ENCODE assay signal across 10 cellular contexts in the genomic region with DNA sequence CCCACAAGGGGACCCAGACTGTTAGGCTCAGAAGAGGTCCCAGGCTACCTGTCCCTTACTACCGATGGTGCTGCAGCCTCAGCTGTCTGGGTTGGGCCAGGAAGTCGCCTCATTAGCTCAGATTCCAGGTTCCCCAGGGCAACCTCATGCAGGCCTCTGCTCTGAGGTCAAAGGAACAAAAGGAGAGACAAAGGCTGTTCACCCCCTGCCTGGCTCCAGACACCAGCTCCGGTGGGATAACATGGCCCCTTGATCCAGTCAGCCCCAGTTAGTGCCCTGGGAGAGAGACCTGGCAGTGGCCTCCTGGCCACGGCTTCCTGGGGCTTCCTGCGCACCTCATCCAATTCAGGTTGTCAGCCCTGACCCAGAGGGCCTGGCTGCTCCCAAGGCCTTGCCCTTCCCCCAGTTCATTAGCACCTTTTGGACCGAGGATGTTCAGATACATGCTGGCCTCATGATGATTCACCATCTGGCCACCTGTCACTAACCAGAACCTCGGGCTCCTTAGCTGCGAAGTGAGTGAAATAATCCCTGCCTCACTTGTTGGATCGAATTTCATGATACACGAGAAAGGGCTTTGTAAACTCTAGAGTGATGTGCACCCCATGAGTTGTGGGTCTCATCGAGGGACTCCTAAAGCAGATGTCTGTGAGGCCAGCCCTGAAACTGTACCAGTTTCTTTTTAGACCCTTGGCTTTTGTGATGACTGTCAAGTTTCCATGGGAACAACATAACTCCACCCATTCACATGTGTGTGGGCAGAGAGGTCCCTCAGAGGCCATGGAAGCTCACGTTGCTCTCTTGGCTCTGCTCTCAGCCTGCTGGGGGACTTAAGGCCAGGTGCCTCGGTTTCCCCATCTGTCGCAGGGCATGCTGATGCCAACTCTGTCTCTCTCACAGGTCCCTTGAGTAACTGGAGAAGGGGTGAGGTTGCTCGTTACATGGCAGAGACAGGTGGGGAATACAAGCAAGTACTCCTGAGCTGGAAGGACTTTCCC.
A peak's percentile ranks its signal among the peaks of the same experiment; 100 is the strongest.
DNase-seq lines count a peak whose midpoint lies in the region; ATAC-seq, FAIRE-seq and TF ChIP-seq lines count a peak whose summit lies in the region.
"Had no signal": no experiment of that assay in that cellular context is flagged by ENCODE, and none has a peak within 500 bp of the region (broad histone marks: within the 10 kb centered on the region; RNA-seq: fewer than 3 reads in every experiment).

No MANE protein-coding gene starts in this region.

- no peak for TF ChIP-seq RAD21 in GM12878 (IDR thresholded peaks at IDR 0.05; ENCODE audit: insufficient read depth, low read depth, low read length)

- no peak overlapping the region for H3K9ac ChIP-seq in GM12878 (ENCODE audit: control insufficient read depth, insufficient read depth, low read length)

- RAD21 ChIA-PET in GM12878 (lab: Charles Lee; ENCODE audit: unreplicated experiment), result interaction anchor here (1.5 kb wide), 1 partner anchor 14 kb away, joined by 4 read pairs; no protein-coding TSS in a partner anchor

- TF ChIP-seq POLR2A in GM12878 (IDR thresholded peaks at IDR 0.05; ENCODE audit: low read depth, low read length) (no peak), spleen (IDR thresholded peaks at IDR 0.05) (no peak)

- H3K36me3 ChIP-seq in GM12878 (ENCODE audit: control insufficient read depth in 2 of 2, insufficient read depth in 2 of 2, low read length in 1 of 2) (no peaks in the 10 kb centered on the region), spleen (no peaks in the 10 kb centered on the region), osteoblast (ENCODE audit: insufficient read depth, low read length) (no peaks in the 10 kb centered on the region)

- BruUV-seq in GM12878 (replicated peaks; lab: Mats Ljungman, UMichigan), result no TSS peak

- intact Hi-C loops in GM12878 (cut with micrococcal nuclease; ENCODE audit: unreplicated experiment), result no loop called here
- intact Hi-C loops in spleen (cut with DNase I; ENCODE audit: low total_unique reads), result no loop called here
- intact Hi-C loops in activated naive CD4-positive, alpha-beta T cell treated with anti-CD3 and anti-CD28 coated beads for 36 hours (cut with micrococcal nuclease), result no loop called here

- in situ Hi-C loops in GM12878 (cut with MboI), result no loop called here

- H3K4me3 Mint-ChIP-seq in activated naive CD8-positive, alpha-beta T cell treated with anti-CD3 and anti-CD28 coated beads, Interleukin-2, amount 50 U/mL, for 24 hours, result no peak overlapping the region
- no peak overlapping the region for H3K4me3 Mint-ChIP-seq in activated naive CD8-positive, alpha-beta T cell treated with anti-CD3 and anti-CD28 coated beads for 36 hours
- no peak overlapping the region for H3K4me3 Mint-ChIP-seq in progenitor cell of endocrine pancreas (ENCODE audit: low read depth)
- H3K4me3 Mint-ChIP-seq in activated naive CD4-positive, alpha-beta T cell treated with anti-CD3 and anti-CD28 coated beads for 36 hours, result no peak overlapping the region

- no peak for TF ChIP-seq CTCF in GM12878 (IDR thresholded peaks at IDR 0.05 in 2 of 3, conservative IDR thresholded peaks at IDR 0.05 in 1 of 3; ENCODE audit: control insufficient read depth in 2 of 3, extremely low read depth in 1 of 3, insufficient read depth in 1 of 3, low read depth in 3 of 3, low read length in 3 of 3)
- no peak for TF ChIP-seq CTCF in spleen (IDR thresholded peaks at IDR 0.05 in 8 of 11, conservative IDR thresholded peaks at IDR 0.05 in 3 of 11)
- TF ChIP-seq CTCF in osteoblast (IDR thresholded peaks at IDR 0.05; ENCODE audit: extremely low read depth, low read depth, low read length), result no peak
- TF ChIP-seq CTCF in progenitor cell of endocrine pancreas (IDR thresholded peaks at IDR 0.05; ENCODE audit: unreplicated experiment), result no peak

- H3K79me2 ChIP-seq in GM12878 (ENCODE audit: control insufficient read depth, insufficient read depth, low read length) (no peaks in the 10 kb centered on the region), osteoblast (ENCODE audit: insufficient read depth, low read length) (no peaks in the 10 kb centered on the region)

- H3K9me3 ChIP-seq in GM12878 (replicated peaks; ENCODE audit: control insufficient read depth, insufficient read depth, low read length), result no peaks in the 10 kb centered on the region; the same call in 2 of the 3 replicates
- H3K9me3 ChIP-seq in spleen, result peaks cover 0 to 21% (median 11%) of the 10 kb centered on the region in 8 donors
- H3K9me3 ChIP-seq in osteoblast (ENCODE audit: low read depth, low read length), result no peaks in the 10 kb centered on the region

- H3K27ac ChIP-seq in GM12878 (ENCODE audit: control insufficient read depth, insufficient read depth), result no peak overlapping the region
- no peak overlapping the region for H3K27ac ChIP-seq in spleen
- no peak overlapping the region for H3K27ac ChIP-seq in osteoblast (ENCODE audit: low read depth, low read length)

- no peaks in the 10 kb centered on the region; the same call in 1 of the 2 replicates for H4K20me1 ChIP-seq in GM12878 (ENCODE audit: control insufficient read depth, insufficient read depth)
- no peaks in the 10 kb centered on the region for H4K20me1 ChIP-seq in osteoblast (ENCODE audit: insufficient read depth, low read length)

- H3K27me3 ChIP-seq in GM12878 (replicated peaks in 1 of 2; ENCODE audit: control insufficient read depth in 2 of 2, insufficient read depth in 2 of 2, low read length in 1 of 2) (no peaks in the 10 kb centered on the region; a peak in 1 of 4 replicates), spleen (replicated peaks in 1 of 7) (peaks cover 0 to 33% (median 0%) of the 10 kb centered on the region in 7 donors), osteoblast (ENCODE audit: insufficient read depth, low read length) (peaks cover 12% of the 10 kb centered on the region)

- no peak overlapping the region for H3K4me3 ChIP-seq in GM12878
- H3K4me3 ChIP-seq in spleen, result no peak overlapping the region
- no peak overlapping the region for H3K4me3 ChIP-seq in osteoblast (ENCODE audit: insufficient read depth, low read length)

- no peaks in the 10 kb centered on the region for H3K4me1 Mint-ChIP-seq in activated naive CD8-positive, alpha-beta T cell treated with anti-CD3 and anti-CD28 coated beads, Interleukin-2, amount 50 U/mL, for 24 hours
- H3K4me1 Mint-ChIP-seq in activated naive CD8-positive, alpha-beta T cell treated with anti-CD3 and anti-CD28 coated beads for 36 hours, result no peaks in the 10 kb centered on the region
- no peaks in the 10 kb centered on the region for H3K4me1 Mint-ChIP-seq in progenitor cell of endocrine pancreas (ENCODE audit: low read depth)
- peaks cover 2% of the 10 kb centered on the region for H3K4me1 Mint-ChIP-seq in activated naive CD4-positive, alpha-beta T cell treated with anti-CD3 and anti-CD28 coated beads for 36 hours (ENCODE audit: low read depth)

- DNase-seq in activated naive CD8-positive, alpha-beta T cell treated with anti-CD3 and anti-CD28 coated beads, Interleukin-2, amount 50 U/mL, for 24 hours, result no peak
- DNase-seq in activated naive CD8-positive, alpha-beta T cell treated with anti-CD3 and anti-CD28 coated beads for 36 hours, result no peak
- DNase-seq in GM12878 (ENCODE audit: low read depth, low spot score) (no peak), spleen (peak; percentile 38), osteoblast (ENCODE audit: insufficient read length, low spot score, missing footprints) (no peak), progenitor cell of endocrine pancreas (ENCODE audit: low spot score, unreplicated experiment) (no peak)
- DNase-seq in activated naive CD4-positive, alpha-beta T cell treated with anti-CD3 and anti-CD28 coated beads for 36 hours, result no peak
- DNase-seq: left colon, NCI-H187 treated with DMSO at 0.1 percent for 48 hours had no signal

- ATAC-seq in activated naive CD8-positive, alpha-beta T cell treated with anti-CD3 and anti-CD28 coated beads, Interleukin-2, amount 50 U/mL, for 24 hours, result peak; percentile 49
- ATAC-seq in HG03432 (IDR thresholded peaks at IDR 0.05; ENCODE audit: unreplicated experiment) (peak; percentile 47), GM12878 (peak; percentile 96)
- ATAC-seq: left colon had no signal

- FAIRE-seq in GM12878 (lab: Jason Lieb, UNC), result no peak

- peak overlapping the region; percentile 54; the same call in 1 of the 2 replicates for H3K4me2 ChIP-seq in GM12878 (ENCODE audit: control insufficient read depth, insufficient read depth)
- H3K4me2 ChIP-seq in osteoblast (ENCODE audit: insufficient read depth, low read length), result no peak overlapping the region

- H3K36me3 Mint-ChIP-seq in activated naive CD8-positive, alpha-beta T cell treated with anti-CD3 and anti-CD28 coated beads, Interleukin-2, amount 50 U/mL, for 24 hours (ENCODE audit: low read depth), result no peaks in the 10 kb centered on the region
- H3K36me3 Mint-ChIP-seq in activated naive CD8-positive, alpha-beta T cell treated with anti-CD3 and anti-CD28 coated beads for 36 hours, result no peaks in the 10 kb centered on the region
- H3K36me3 Mint-ChIP-seq in progenitor cell of endocrine pancreas (ENCODE audit: insufficient read depth), result no peaks in the 10 kb centered on the region
- no peaks in the 10 kb centered on the region for H3K36me3 Mint-ChIP-seq in activated naive CD4-positive, alpha-beta T cell treated with anti-CD3 and anti-CD28 coated beads for 36 hours (ENCODE audit: low read depth)

- 0 out of 2 replicates have a peak overlapping the region, but pooled peaks have one; percentile 4 for H2AFZ ChIP-seq in GM12878 (ENCODE audit: control insufficient read depth, low read depth, low read length)
- H2AFZ ChIP-seq in osteoblast (ENCODE audit: low read length), result no peak overlapping the region

- H3K27me3 Mint-ChIP-seq in activated naive CD8-positive, alpha-beta T cell treated with anti-CD3 and anti-CD28 coated beads, Interleukin-2, amount 50 U/mL, for 24 hours, result peaks cover 7% of the 10 kb centered on the region
- H3K27me3 Mint-ChIP-seq in activated naive CD8-positive, alpha-beta T cell treated with anti-CD3 and anti-CD28 coated beads for 36 hours, result peaks cover 9% of the 10 kb centered on the region
- H3K27me3 Mint-ChIP-seq in progenitor cell of endocrine pancreas, result peaks cover 8% of the 10 kb centered on the region
- peaks cover 16% of the 10 kb centered on the region for H3K27me3 Mint-ChIP-seq in activated naive CD4-positive, alpha-beta T cell treated with anti-CD3 and anti-CD28 coated beads for 36 hours (ENCODE audit: low read depth)

- 19% methylated on average over 15 of the region's 15 CpGs for WGBS in GM12878 (ENCODE audit: insufficient coverage, insufficient replicate concordance, low lambda C conversion rate, missing lambda C conversion rate)
- 75 to 79% (median 77%) methylated on average over 10 to 15 of the region's 15 CpGs for WGBS in spleen, 5 donors

- no peak overlapping the region for H3K27ac Mint-ChIP-seq in activated naive CD8-positive, alpha-beta T cell treated with anti-CD3 and anti-CD28 coated beads, Interleukin-2, amount 50 U/mL, for 24 hours
- H3K27ac Mint-ChIP-seq in activated naive CD8-positive, alpha-beta T cell treated with anti-CD3 and anti-CD28 coated beads for 36 hours, result no peak overlapping the region
- H3K27ac Mint-ChIP-seq in progenitor cell of endocrine pancreas, result no peak overlapping the region
- no peak overlapping the region for H3K27ac Mint-ChIP-seq in activated naive CD4-positive, alpha-beta T cell treated with anti-CD3 and anti-CD28 coated beads for 36 hours

- POLR2A ChIA-PET in GM12878 (lab: Charles Lee), result no interaction called here

- SMC1A ChIA-PET in GM12878 (lab: Charles Lee; ENCODE audit: uncharacterized antibody, unreplicated experiment), result interaction anchor here (1.0 kb wide), 2 partner anchors 9 to 14 kb away, joined by 3 read pairs; no protein-coding TSS in a partner anchor

- TF ChIP-seq EP300 in GM12878 (IDR thresholded peaks at IDR 0.05; ENCODE audit: borderline replicate concordance in 1 of 2, control insufficient read depth in 1 of 2, low read depth in 2 of 2, low read length in 2 of 2), result no peak

- CTCF ChIA-PET in GM12878 (lab: Yijun Ruan, JAX), result interaction anchor here (0.7 to 1.6 kb wide), 3 partner anchors 14 to 43 kb away, joined by 3 to 4 read pairs (median 3); no protein-coding TSS in a partner anchor
- CTCF ChIA-PET in activated naive CD4-positive, alpha-beta T cell treated with anti-CD3 and anti-CD28 coated beads for 36 hours (lab: Charles Lee), result interaction anchor here (0.6 to 0.7 kb wide), 2 partner anchors 44 to 68 kb away, joined by 3 read pairs; no protein-coding TSS in a partner anchor

- peaks cover 11% of the 10 kb centered on the region for H3K4me1 ChIP-seq in GM12878 (ENCODE audit: control insufficient read depth, insufficient read depth, low read length)
- H3K4me1 ChIP-seq in spleen, result no peaks in the 10 kb centered on the region
- H3K4me1 ChIP-seq in osteoblast (ENCODE audit: insufficient read depth, low read length), result no peaks in the 10 kb centered on the region

- H3K9me3 Mint-ChIP-seq in activated naive CD8-positive, alpha-beta T cell treated with anti-CD3 and anti-CD28 coated beads, Interleukin-2, amount 50 U/mL, for 24 hours, result no peaks in the 10 kb centered on the region
- no peaks in the 10 kb centered on the region for H3K9me3 Mint-ChIP-seq in activated naive CD8-positive, alpha-beta T cell treated with anti-CD3 and anti-CD28 coated beads for 36 hours
- peaks cover 13% of the 10 kb centered on the region for H3K9me3 Mint-ChIP-seq in progenitor cell of endocrine pancreas (ENCODE audit: low read depth)
- peaks cover 2% of the 10 kb centered on the region for H3K9me3 Mint-ChIP-seq in activated naive CD4-positive, alpha-beta T cell treated with anti-CD3 and anti-CD28 coated beads for 36 hours
